Comparison of ENCODE assay signal across 2 cellular contexts in the genomic region with DNA sequence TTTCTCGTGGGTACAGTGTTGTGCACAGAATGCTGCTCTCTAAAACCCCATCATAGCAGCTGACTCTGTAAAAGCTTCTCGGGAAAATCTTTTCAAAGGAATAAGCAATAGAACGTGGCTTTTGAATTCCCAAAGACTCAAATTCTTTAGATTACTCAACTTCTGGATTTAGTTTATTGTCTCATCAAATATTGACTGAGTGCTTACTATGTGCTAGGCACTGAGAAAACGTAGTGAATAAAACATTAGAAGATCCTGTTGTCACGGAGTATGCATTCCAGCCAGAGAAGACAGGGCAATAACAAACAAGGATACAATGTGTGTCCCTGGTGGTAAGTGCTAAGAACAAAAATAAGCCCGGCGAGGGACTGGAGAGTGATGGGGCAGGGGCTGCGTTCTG.
TF ChIP-seq lines count a peak whose summit lies in the region.

No MANE protein-coding gene starts in this region.

TF ChIP-seq in HepG2, 621 proteins besides CTCF, POLR2A, EP300 and RAD21:
- no peak for TF ChIP-seq CHD4 (IDR thresholded peaks at IDR 0.05; ENCODE audit: borderline replicate concordance, low read length)
- TF ChIP-seq ZNF205 (CRISPR knock-in tag; IDR thresholded peaks at IDR 0.05): peak; percentile 97
- no peak for TF ChIP-seq ZNF747 (CRISPR knock-in tag; IDR thresholded peaks at IDR 0.05; ENCODE audit: borderline replicate concordance)
- no peak for TF ChIP-seq SNAPC2 (CRISPR knock-in tag; IDR thresholded peaks at IDR 0.05)
- no peak for TF ChIP-seq HCFC1 (IDR thresholded peaks at IDR 0.05; ENCODE audit: low read depth, low read length)
- no peak for TF ChIP-seq FOXO1 (CRISPR knock-in tag; IDR thresholded peaks at IDR 0.05)
- no peak for TF ChIP-seq CEBPB (IDR thresholded peaks at IDR 0.05; ENCODE audit: borderline replicate concordance, low read depth, low read length)
TF ChIP-seq in HepG2: peak in this region for 1.

TF ChIP-seq in H1, 55 proteins besides CTCF, POLR2A, EP300 and RAD21:
- TF ChIP-seq BRCA1 (IDR thresholded peaks at IDR 0.05; ENCODE audit: low read depth, low read length) (no peak), RBBP5 (IDR thresholded peaks at IDR 0.05; ENCODE audit: borderline replicate concordance, low read depth, low read length) (no peak), SRF (IDR thresholded peaks at IDR 0.05; ENCODE audit: low read depth, low read length) (no peak), YY1 (IDR thresholded peaks at IDR 0.05; ENCODE audit: low read depth, low read length) (no peak), ASH2L (IDR thresholded peaks at IDR 0.05; ENCODE audit: low read length) (no peak), POU5F1 (IDR thresholded peaks at IDR 0.05; ENCODE audit: low read depth, low read length) (no peak), HDAC6 (IDR thresholded peaks at IDR 0.05; ENCODE audit: low read depth, low read length) (no peak)
